Comparison of ENCODE assay signal across 1 cellular context in the genomic region with DNA sequence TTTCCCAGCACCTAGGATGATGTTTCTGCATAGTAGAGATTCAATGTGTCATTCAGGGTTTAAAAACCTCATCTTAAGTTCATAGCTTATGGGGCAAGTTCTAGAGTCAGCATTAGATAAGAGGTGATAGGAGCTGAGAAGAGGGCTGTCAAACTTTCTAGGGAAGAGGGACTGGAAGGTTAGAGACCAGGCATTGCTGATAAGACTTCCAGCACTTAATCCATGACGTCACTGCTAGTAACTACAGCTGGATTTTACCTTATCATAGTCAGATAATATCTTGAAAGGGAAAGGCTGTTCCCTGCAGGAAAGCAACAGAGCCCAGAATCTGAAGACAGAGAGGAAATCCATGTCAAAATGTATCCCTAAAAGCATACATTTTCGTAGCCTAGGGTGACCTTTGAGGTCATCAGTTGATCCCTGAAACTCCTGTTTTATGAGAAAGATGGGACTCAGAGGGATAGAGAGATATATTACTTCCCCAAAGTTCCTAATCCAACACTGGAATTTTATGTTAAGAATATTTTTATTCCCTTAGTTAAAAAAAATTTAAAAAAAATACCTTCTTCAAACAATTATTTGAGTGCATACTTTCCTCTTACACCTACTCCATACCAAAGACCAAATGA.
A peak's percentile ranks its signal among the peaks of the same experiment; 100 is the strongest.
TF ChIP-seq lines count a peak whose summit lies in the region.

No MANE protein-coding gene starts in this region.

TF ChIP-seq in K562, 482 proteins besides CTCF, POLR2A, EP300 and RAD21 (continued from another document and continues in another):
- TF ChIP-seq, protein P1, sequence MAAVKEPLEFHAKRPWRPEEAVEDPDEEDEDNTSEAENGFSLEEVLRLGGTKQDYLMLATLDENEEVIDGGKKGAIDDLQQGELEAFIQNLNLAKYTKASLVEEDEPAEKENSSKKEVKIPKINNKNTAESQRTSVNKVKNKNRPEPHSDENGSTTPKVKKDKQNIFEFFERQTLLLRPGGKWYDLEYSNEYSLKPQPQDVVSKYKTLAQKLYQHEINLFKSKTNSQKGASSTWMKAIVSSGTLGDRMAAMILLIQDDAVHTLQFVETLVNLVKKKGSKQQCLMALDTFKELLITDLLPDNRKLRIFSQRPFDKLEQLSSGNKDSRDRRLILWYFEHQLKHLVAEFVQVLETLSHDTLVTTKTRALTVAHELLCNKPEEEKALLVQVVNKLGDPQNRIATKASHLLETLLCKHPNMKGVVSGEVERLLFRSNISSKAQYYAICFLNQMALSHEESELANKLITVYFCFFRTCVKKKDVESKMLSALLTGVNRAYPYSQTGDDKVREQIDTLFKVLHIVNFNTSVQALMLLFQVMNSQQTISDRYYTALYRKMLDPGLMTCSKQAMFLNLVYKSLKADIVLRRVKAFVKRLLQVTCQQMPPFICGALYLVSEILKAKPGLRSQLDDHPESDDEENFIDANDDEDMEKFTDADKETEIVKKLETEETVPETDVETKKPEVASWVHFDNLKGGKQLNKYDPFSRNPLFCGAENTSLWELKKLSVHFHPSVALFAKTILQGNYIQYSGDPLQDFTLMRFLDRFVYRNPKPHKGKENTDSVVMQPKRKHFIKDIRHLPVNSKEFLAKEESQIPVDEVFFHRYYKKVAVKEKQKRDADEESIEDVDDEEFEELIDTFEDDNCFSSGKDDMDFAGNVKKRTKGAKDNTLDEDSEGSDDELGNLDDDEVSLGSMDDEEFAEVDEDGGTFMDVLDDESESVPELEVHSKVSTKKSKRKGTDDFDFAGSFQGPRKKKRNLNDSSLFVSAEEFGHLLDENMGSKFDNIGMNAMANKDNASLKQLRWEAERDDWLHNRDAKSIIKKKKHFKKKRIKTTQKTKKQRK (IDR thresholded peaks at IDR 0.05; ENCODE audit: borderline replicate concordance, low read depth, low read length): no peak
- TF ChIP-seq RAD51 (IDR thresholded peaks at IDR 0.05; ENCODE audit: borderline replicate concordance, low read depth) (no peak), CBX1 (IDR thresholded peaks at IDR 0.05; ENCODE audit: low read depth) (no peak), SLC30A9 (CRISPR knock-in tag; IDR thresholded peaks at IDR 0.05) (no peak), ZNF551 (CRISPR knock-in tag; IDR thresholded peaks at IDR 0.05) (no peak), ASH1L (IDR thresholded peaks at IDR 0.05; ENCODE audit: borderline replicate concordance, low read depth, partially characterized antibody) (no peak), NFE2 (IDR thresholded peaks at IDR 0.05; ENCODE audit: low read depth) (no peak), ZNF57 (CRISPR knock-in tag; IDR thresholded peaks at IDR 0.05) (no peak), TBP (optimal IDR thresholded peaks at IDR 0.05; ENCODE audit: low read depth, low read length) (no peak), CSDE1 (IDR thresholded peaks at IDR 0.05) (no peak; a peak in 1 of 4 replicates), MITF (IDR thresholded peaks at IDR 0.05) (no peak), PHB (CRISPR knock-in tag; IDR thresholded peaks at IDR 0.05) (no peak), DLX4 (CRISPR knock-in tag; IDR thresholded peaks at IDR 0.05) (no peak), SREBF1 (IDR thresholded peaks at IDR 0.05; ENCODE audit: borderline replicate concordance, low read depth, low read length) (no peak), HDGF (IDR thresholded peaks at IDR 0.05) (no peak), ZNF280B (CRISPR knock-in tag; IDR thresholded peaks at IDR 0.05) (no peak), KDM5B (IDR thresholded peaks at IDR 0.05; ENCODE audit: insufficient replicate concordance, low read depth, low read length) (no peak), GABPB2 (CRISPR knock-in tag; conservative IDR thresholded peaks at IDR 0.05) (no peak), CUX1 (CRISPR knock-in tag; IDR thresholded peaks at IDR 0.05) (no peak), FOS (IDR thresholded peaks at IDR 0.05; ENCODE audit: extremely low read depth, insufficient read length) (no peak), KLF16 (IDR thresholded peaks at IDR 0.05) (no peak), KLF10 (CRISPR knock-in tag; IDR thresholded peaks at IDR 0.05) (no peak), PPARD (CRISPR knock-in tag; IDR thresholded peaks at IDR 0.05) (no peak), MTA2 (IDR thresholded peaks at IDR 0.05; ENCODE audit: low read depth) (peak; percentile 25; the same call in 1 of the 2 replicates), CCAR2 (IDR thresholded peaks at IDR 0.05; ENCODE audit: low read depth, low read length) (no peak), DIDO1 (tag; IDR thresholded peaks at IDR 0.05; ENCODE audit: low read depth) (no peak), ZNF232 (CRISPR knock-in tag; IDR thresholded peaks at IDR 0.05) (no peak)
- TF ChIP-seq, protein P2, sequence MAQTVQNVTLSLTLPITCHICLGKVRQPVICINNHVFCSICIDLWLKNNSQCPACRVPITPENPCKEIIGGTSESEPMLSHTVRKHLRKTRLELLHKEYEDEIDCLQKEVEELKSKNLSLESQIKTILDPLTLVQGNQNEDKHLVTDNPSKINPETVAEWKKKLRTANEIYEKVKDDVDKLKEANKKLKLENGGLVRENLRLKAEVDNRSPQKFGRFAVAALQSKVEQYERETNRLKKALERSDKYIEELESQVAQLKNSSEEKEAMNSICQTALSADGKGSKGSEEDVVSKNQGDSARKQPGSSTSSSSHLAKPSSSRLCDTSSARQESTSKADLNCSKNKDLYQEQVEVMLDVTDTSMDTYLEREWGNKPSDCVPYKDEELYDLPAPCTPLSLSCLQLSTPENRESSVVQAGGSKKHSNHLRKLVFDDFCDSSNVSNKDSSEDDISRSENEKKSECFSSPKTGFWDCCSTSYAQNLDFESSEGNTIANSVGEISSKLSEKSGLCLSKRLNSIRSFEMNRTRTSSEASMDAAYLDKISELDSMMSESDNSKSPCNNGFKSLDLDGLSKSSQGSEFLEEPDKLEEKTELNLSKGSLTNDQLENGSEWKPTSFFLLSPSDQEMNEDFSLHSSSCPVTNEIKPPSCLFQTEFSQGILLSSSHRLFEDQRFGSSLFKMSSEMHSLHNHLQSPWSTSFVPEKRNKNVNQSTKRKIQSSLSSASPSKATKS (CRISPR knock-in tag; IDR thresholded peaks at IDR 0.05): no peak
- TF ChIP-seq, protein P3, sequence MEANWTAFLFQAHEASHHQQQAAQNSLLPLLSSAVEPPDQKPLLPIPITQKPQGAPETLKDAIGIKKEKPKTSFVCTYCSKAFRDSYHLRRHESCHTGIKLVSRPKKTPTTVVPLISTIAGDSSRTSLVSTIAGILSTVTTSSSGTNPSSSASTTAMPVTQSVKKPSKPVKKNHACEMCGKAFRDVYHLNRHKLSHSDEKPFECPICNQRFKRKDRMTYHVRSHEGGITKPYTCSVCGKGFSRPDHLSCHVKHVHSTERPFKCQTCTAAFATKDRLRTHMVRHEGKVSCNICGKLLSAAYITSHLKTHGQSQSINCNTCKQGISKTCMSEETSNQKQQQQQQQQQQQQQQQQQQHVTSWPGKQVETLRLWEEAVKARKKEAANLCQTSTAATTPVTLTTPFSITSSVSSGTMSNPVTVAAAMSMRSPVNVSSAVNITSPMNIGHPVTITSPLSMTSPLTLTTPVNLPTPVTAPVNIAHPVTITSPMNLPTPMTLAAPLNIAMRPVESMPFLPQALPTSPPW (CRISPR knock-in tag; IDR thresholded peaks at IDR 0.05): peak; percentile 27; the same call in 1 of the 2 replicates
- TF ChIP-seq, protein P4, sequence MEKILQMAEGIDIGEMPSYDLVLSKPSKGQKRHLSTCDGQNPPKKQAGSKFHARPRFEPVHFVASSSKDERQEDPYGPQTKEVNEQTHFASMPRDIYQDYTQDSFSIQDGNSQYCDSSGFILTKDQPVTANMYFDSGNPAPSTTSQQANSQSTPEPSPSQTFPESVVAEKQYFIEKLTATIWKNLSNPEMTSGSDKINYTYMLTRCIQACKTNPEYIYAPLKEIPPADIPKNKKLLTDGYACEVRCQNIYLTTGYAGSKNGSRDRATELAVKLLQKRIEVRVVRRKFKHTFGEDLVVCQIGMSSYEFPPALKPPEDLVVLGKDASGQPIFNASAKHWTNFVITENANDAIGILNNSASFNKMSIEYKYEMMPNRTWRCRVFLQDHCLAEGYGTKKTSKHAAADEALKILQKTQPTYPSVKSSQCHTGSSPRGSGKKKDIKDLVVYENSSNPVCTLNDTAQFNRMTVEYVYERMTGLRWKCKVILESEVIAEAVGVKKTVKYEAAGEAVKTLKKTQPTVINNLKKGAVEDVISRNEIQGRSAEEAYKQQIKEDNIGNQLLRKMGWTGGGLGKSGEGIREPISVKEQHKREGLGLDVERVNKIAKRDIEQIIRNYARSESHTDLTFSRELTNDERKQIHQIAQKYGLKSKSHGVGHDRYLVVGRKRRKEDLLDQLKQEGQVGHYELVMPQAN (IDR thresholded peaks at IDR 0.05; ENCODE audit: borderline replicate concordance): no peak
- TF ChIP-seq, protein P5, sequence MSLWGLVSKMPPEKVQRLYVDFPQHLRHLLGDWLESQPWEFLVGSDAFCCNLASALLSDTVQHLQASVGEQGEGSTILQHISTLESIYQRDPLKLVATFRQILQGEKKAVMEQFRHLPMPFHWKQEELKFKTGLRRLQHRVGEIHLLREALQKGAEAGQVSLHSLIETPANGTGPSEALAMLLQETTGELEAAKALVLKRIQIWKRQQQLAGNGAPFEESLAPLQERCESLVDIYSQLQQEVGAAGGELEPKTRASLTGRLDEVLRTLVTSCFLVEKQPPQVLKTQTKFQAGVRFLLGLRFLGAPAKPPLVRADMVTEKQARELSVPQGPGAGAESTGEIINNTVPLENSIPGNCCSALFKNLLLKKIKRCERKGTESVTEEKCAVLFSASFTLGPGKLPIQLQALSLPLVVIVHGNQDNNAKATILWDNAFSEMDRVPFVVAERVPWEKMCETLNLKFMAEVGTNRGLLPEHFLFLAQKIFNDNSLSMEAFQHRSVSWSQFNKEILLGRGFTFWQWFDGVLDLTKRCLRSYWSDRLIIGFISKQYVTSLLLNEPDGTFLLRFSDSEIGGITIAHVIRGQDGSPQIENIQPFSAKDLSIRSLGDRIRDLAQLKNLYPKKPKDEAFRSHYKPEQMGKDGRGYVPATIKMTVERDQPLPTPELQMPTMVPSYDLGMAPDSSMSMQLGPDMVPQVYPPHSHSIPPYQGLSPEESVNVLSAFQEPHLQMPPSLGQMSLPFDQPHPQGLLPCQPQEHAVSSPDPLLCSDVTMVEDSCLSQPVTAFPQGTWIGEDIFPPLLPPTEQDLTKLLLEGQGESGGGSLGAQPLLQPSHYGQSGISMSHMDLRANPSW (CRISPR knock-in tag; IDR thresholded peaks at IDR 0.05): no peak
- TF ChIP-seq, protein P6, sequence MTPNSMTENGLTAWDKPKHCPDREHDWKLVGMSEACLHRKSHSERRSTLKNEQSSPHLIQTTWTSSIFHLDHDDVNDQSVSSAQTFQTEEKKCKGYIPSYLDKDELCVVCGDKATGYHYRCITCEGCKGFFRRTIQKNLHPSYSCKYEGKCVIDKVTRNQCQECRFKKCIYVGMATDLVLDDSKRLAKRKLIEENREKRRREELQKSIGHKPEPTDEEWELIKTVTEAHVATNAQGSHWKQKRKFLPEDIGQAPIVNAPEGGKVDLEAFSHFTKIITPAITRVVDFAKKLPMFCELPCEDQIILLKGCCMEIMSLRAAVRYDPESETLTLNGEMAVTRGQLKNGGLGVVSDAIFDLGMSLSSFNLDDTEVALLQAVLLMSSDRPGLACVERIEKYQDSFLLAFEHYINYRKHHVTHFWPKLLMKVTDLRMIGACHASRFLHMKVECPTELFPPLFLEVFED (CRISPR knock-in tag; conservative IDR thresholded peaks at IDR 0.05): no peak
